30 cellular contexts compared by ENCODE assay signal in the genomic region with DNA sequence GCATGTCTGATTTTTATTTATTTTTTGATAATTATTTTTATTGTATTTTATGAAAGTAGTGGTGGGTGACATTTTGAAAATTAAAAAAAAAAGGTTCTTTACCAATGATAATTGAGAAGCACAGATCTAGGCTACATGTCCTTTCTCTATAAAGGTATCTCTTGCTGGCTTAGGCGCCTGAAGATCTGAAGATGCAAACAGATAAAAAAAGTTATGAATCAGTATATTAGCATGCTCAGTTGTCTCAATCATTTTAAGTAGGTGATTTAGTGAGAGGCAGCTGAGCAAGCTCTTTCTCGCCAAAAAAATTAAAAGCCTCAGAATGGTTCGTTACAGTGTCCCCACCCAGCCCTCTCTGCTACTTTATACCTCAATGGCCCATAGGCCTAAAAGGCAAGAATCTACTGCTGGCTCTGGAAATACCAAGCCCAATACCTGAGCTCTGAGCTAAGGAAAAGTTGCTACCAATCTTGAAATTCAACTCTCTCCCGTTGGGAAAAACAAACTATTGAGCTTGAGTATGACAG. TPM values are rescaled to one million over a fixed set of nuclear protein-coding genes. Genes with fewer than 3 reads are reported as not detected.
"Had no signal": no experiment of that assay in that cellular context is flagged by ENCODE, and none has a peak within 500 bp of the region (broad histone marks: within the 10 kb centered on the region; RNA-seq: fewer than 3 reads in every experiment).

No MANE protein-coding gene starts in this region.

- H3K4me1 ChIP-seq: neural progenitor cell, parathyroid adenoma, spleen had no signal

- H3K79me2 ChIP-seq: parathyroid adenoma had no signal

- H3K4me2 ChIP-seq: neural progenitor cell had no signal

- H3K27ac ChIP-seq: heart left ventricle, left lung, lower lobe of right lung, neural progenitor cell, neutrophil, parathyroid adenoma, right atrium auricular region, skin epidermis, spleen, tibial nerve, upper lobe of left lung, vagina had no signal

- ATAC-seq: heart left ventricle; left cardiac atrium; left lung; lower lobe of right lung; natural killer cell; right lobe of liver; stimulated activated memory B cell treated with anti-CD40 and anti-IgM and Interleukin-4, amounts not matched to agents 10 μg/mL and 1 μg/mL and 100 μg/mL, for 72 hours; stimulated activated naive CD8-positive, alpha-beta T cell treated with anti-CD3 and anti-CD28 coated beads, Interleukin-15, amount 100 ng/mL, for 72 hours had no signal

- H3K36me3 ChIP-seq: heart left ventricle, left lung, lower lobe of right lung, neural progenitor cell, neutrophil, right atrium auricular region, right lobe of liver, spleen, tibial nerve, upper lobe of left lung, vagina had no signal

- H3K4me3 ChIP-seq: heart left ventricle, left lung, lower lobe of right lung, neural progenitor cell, right atrium auricular region, right lobe of liver, skin epidermis, spleen, tibial nerve, upper lobe of left lung, vagina had no signal

- H3K9me3 ChIP-seq: heart left ventricle, left lung, lower lobe of right lung, neutrophil, right atrium auricular region, right lobe of liver, spleen, tibial nerve, upper lobe of left lung, vagina had no signal

- H3K27me3 ChIP-seq: heart left ventricle, left lung, neural progenitor cell, neutrophil, right atrium auricular region, right lobe of liver, tibial nerve, upper lobe of left lung, vagina had no signal

- H3K9ac ChIP-seq: neural progenitor cell, parathyroid adenoma had no signal

- DNase-seq: heart left ventricle; islet precursor cell; kidney glomerular epithelial cell; left cardiac atrium; left lung; lower lobe of right lung; mammary epithelial cell; mesenchymal stem cell; naive B cell; natural killer cell; nephron progenitor cell; occipital lobe; right lobe of liver; spleen; stimulated activated CD4-positive, alpha-beta T cell treated with anti-CD3 and anti-CD28 coated beads, Interleukin-4, amount 100 ng/mL, for 4 hours; stimulated activated CD8-positive, alpha-beta memory T cell treated with anti-CD3 and anti-CD28 coated beads, Interleukin-4, amount 100 ng/mL, for 48 hours; stimulated activated naive CD4-positive, alpha-beta T cell treated with Interleukin-2 at 50 U/mL for 16 hours; stimulated activated naive CD8-positive, alpha-beta T cell treated with anti-CD3 and anti-CD28 coated beads, Interleukin-15, amount 100 ng/mL, for 72 hours; substantia nigra; upper lobe of left lung had no signal

- H2AFZ ChIP-seq: neural progenitor cell, parathyroid adenoma had no signal

RNA-seq across cellular contexts. Expression of a gene that starts 42.2 kb away (rescaled TPM):
- total RNA-seq: mammary epithelial cell, natural killer cell, occipital lobe, pulmonary artery endothelial cell, renal cortical epithelial cell had no signal
- polyA plus RNA-seq: mammary epithelial cell had no signal
